In the genomic region with DNA sequence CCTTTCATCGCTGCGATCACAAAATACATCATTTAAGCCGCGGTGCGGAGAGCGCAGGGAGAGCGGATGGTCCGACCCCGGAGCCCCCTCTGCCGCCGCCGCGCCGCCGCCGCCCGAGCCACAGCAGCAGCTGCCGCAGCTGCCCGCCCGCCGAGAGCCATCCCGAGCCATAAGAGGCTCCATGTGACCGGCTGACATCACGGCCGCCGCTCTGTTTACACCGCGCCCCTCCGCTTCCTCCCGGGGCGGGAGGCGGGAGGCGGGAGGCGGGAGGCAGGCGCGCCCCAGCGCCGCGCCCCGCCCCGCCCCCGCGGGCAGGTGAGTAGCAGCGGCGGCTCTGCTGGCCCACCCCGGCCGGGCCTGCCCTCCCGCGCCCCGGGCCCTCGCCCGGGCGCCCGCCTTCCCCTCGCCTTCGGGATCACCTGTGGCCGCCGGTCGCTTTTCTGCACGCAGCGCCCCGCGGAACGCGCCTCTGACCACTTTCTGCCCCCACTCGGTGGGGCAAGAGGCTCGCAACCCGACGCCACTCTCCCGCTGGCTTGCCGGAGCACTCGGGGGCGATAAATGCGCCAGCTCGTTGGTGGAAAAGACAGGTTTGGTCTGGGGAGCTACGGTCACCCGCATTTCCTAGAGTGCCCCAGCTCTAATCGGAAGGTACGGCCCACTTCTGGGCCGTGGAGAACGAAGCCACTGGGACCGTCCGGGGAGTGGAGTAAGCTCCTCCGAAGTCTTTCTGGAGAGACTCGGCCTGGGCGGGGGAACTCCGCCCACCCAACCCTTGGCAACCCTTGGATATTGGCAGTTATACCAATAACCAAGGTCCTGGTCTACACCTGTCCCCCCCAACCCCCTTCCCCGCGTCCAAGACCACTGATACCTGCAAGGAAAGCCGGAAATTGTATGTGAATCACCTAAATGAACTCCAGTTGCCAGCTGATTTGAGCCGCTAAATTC, we compare ENCODE assay signal across 7 cellular contexts.
DNase-seq lines count a peak whose midpoint lies in the region; ATAC-seq and TF ChIP-seq lines count a peak whose summit lies in the region.

No MANE protein-coding gene starts in this region.

- peaks cover 46% of the 10 kb centered on the region for H3K4me1 Mint-ChIP-seq in activated CD4-positive, alpha-beta T cell treated with anti-CD3 and anti-CD28 coated beads for 36 hours

- peak overlapping the region; percentile 76 for H3K4me3 Mint-ChIP-seq in activated CD4-positive, alpha-beta T cell treated with anti-CD3 and anti-CD28 coated beads for 36 hours

- peak; percentile 82 for ATAC-seq in GM18520 (IDR thresholded peaks at IDR 0.05; ENCODE audit: unreplicated experiment)
- ATAC-seq in HG03045 (IDR thresholded peaks at IDR 0.05; ENCODE audit: unreplicated experiment): peak; percentile 91
- ATAC-seq in activated CD4-positive, alpha-beta T cell treated with anti-CD3 and anti-CD28 coated beads for 36 hours: peak; percentile 85
- peak; percentile 89 for ATAC-seq in left lung

- H3K9me3 ChIP-seq in left lung: no peaks in the 10 kb centered on the region

- peaks cover 0 to 59% of the 10 kb centered on the region in 2 donors for H3K27me3 ChIP-seq in left lung

- peak overlapping the region; percentile 66 to 74 for H3K4me3 ChIP-seq in left lung

- no peaks in the 10 kb centered on the region for H3K36me3 ChIP-seq in left lung

- peaks cover 5% of the 10 kb centered on the region for H3K36me3 Mint-ChIP-seq in activated CD4-positive, alpha-beta T cell treated with anti-CD3 and anti-CD28 coated beads for 36 hours (ENCODE audit: low read depth)

- DNase-seq in NCI-H2171 treated with DMSO at 0.1 percent for 48 hours (lab: John Stamatoyannopoulos, UW) (peak; percentile 90), left lung (peak; percentile 90 to 93)
- DNase-seq in activated CD4-positive, alpha-beta T cell treated with anti-CD3 and anti-CD28 coated beads for 36 hours: peak; percentile 91
- DNase-seq in stimulated activated CD4-positive, alpha-beta T cell treated with anti-CD3 and anti-CD28 coated beads, Interleukin-2, amount 100 ng/mL, for 48 hours: peak; percentile 74 to 75

- no peaks in the 10 kb centered on the region for H3K9me3 Mint-ChIP-seq in activated CD4-positive, alpha-beta T cell treated with anti-CD3 and anti-CD28 coated beads for 36 hours (ENCODE audit: low read depth)

- intact Hi-C loops in activated CD4-positive, alpha-beta T cell treated with anti-CD3 and anti-CD28 coated beads for 36 hours (cut with DNase I, micrococcal nuclease): loop anchor here (1.0 to 5.0 kb wide), 4 partner anchors 8 to 128 kb away; no protein-coding TSS in a partner anchor
- intact Hi-C loops in left lung (cut with DNase I): no loop called here

- no peak for TF ChIP-seq CTCF in left lung (IDR thresholded peaks at IDR 0.05)

- CTCF ChIA-PET in activated CD4-positive, alpha-beta T cell treated with anti-CD3 and anti-CD28 coated beads for 36 hours (lab: Charles Lee): interaction anchor here (0.6 to 3.6 kb wide), 23 partner anchors 8 to 339 kb away, joined by 3 to 30 read pairs (median 4); no protein-coding TSS in a partner anchor

- peaks cover 2 to 10% of the 10 kb centered on the region in 2 donors for H3K4me1 ChIP-seq in left lung

- H3K27ac ChIP-seq in cingulate gyrus (ENCODE audit: low read depth, low read length) (peak overlapping the region; percentile 49), left lung (peak overlapping the region; percentile 85 to 93)

- POLR2A ChIA-PET in activated CD4-positive, alpha-beta T cell treated with anti-CD3 and anti-CD28 coated beads for 36 hours (lab: Charles Lee): interaction anchor here (0.5 to 1.3 kb wide), 5 partner anchors 10 to 312 kb away, joined by 3 read pairs; no protein-coding TSS in a partner anchor

- no peaks in the 10 kb centered on the region for H3K27me3 Mint-ChIP-seq in activated CD4-positive, alpha-beta T cell treated with anti-CD3 and anti-CD28 coated beads for 36 hours

- peak overlapping the region; percentile 62 for H3K27ac Mint-ChIP-seq in activated CD4-positive, alpha-beta T cell treated with anti-CD3 and anti-CD28 coated beads for 36 hours

Comparison
In these comparisons a context has a peak if more than half of its experiments do, and no peak if none do; other contexts are left out.
1. Peak in every context shown above with its lines: DNase-seq, ATAC-seq, H3K4me3 ChIP-seq and H3K27ac ChIP-seq.
2. intact Hi-C loops: an anchor here in activated CD4-positive, alpha-beta T cell treated with anti-CD3 and anti-CD28 coated beads for 36 hours (1.0 to 5.0 kb wide); none called in left lung.